ENCODE assay signal across 7 cellular contexts in the genomic region with DNA sequence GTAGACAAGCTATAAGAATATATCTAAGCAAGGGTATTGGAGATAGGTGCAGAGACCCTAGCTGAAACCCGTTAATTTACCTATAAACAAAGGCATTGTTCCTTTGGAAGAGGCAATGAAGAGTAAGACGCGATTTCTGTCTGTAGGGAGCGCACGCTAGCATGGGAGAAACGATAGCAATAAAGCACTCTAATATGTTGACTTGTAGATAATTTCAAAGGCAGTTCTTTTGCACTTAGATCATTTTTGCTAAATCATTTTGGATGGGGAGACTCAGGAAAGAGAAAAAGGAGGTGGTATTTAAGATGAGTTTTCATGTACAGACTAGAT. TPM values are rescaled to one million over a fixed set of nuclear protein-coding genes. Genes with fewer than 3 reads are reported as not detected.
DNase-seq lines count a peak whose midpoint lies in the region; ATAC-seq, FAIRE-seq and TF ChIP-seq lines count a peak whose summit lies in the region.

No MANE protein-coding gene starts in this region.

- H3K36me3 Mint-ChIP-seq in mesothelial cell of epicardium: peaks cover under 1% of the 10 kb centered on the region

- TF ChIP-seq POLR2A in gastroesophageal sphincter (IDR thresholded peaks at IDR 0.05): no peak

- ATAC-seq in RWPE2 (ENCODE audit: low read depth) (0 out of 3 replicates have a peak, but pooled peaks have one; percentile 19), gastroesophageal sphincter (no peak), GM19395 (IDR thresholded peaks at IDR 0.05; ENCODE audit: unreplicated experiment) (no peak)

- no peak for TF ChIP-seq EP300 in gastroesophageal sphincter (IDR thresholded peaks at IDR 0.05)

- no peaks in the 10 kb centered on the region for H3K9me3 ChIP-seq in RWPE2 (ENCODE audit: severe bottlenecking)
- no peaks in the 10 kb centered on the region for H3K9me3 ChIP-seq in gastroesophageal sphincter

- H3K9me3 Mint-ChIP-seq in mesothelial cell of epicardium: no peaks in the 10 kb centered on the region

- no peak overlapping the region for H3K4me3 Mint-ChIP-seq in mesothelial cell of epicardium

- H3K36me3 ChIP-seq in RWPE2 (ENCODE audit: low read depth) (peaks cover 10% of the 10 kb centered on the region), gastroesophageal sphincter (peaks cover 0 to 11% of the 10 kb centered on the region in 2 donors)

- H3K4me3 ChIP-seq in RWPE2 (ENCODE audit: severe bottlenecking) (peak overlapping the region; percentile 60), gastroesophageal sphincter (peak overlapping the region; percentile 57 to 58)

- FAIRE-seq in GM19239 (lab: Jason Lieb, UNC): peak; percentile 66

- 0 to 1% methylated on average over 6 of the region's 6 CpGs for WGBS in gastroesophageal sphincter (ENCODE audit: low coverage in 1 of 2), 2 donors

- H3K27ac Mint-ChIP-seq in mesothelial cell of epicardium: no peak overlapping the region

- H3K27me3 Mint-ChIP-seq in mesothelial cell of epicardium (ENCODE audit: low read depth): no peaks in the 10 kb centered on the region

- TF ChIP-seq CTCF in RWPE2 (IDR thresholded peaks at IDR 0.05; ENCODE audit: poor library complexity, severe bottlenecking): peak; percentile 35
- TF ChIP-seq CTCF in gastroesophageal sphincter (IDR thresholded peaks at IDR 0.05): no peak
- TF ChIP-seq CTCF in mesothelial cell of epicardium (IDR thresholded peaks at IDR 0.05; ENCODE audit: unreplicated experiment): no peak

- no peaks in the 10 kb centered on the region for H3K4me1 Mint-ChIP-seq in mesothelial cell of epicardium

- peaks cover 15% of the 10 kb centered on the region for H3K4me1 ChIP-seq in RWPE2 (ENCODE audit: insufficient read depth, poor library complexity, severe bottlenecking)
- peaks cover 0 to 21% (median 4%) of the 10 kb centered on the region in 3 donors for H3K4me1 ChIP-seq in gastroesophageal sphincter

- H3K27ac ChIP-seq in RWPE2 (ENCODE audit: poor library complexity, severe bottlenecking) (no peak overlapping the region), gastroesophageal sphincter (peak overlapping the region in 3 of 4 donors; percentile 77 to 85 (median 78))

- DNase-seq in GM19239 (ENCODE audit: insufficient read length, low spot score) (no peak), RWPE2 (ENCODE audit: low spot score) (no peak), mesothelial cell of epicardium (ENCODE audit: low spot score in 2 of 2, unreplicated experiment in 2 of 2) (no peak), globus pallidus (ENCODE audit: low spot score) (no peak)
- peak; percentile 31 for DNase-seq in stimulated activated CD8-positive, alpha-beta memory T cell treated with anti-CD3 and anti-CD28 coated beads, Interleukin-4, amount 100 ng/mL, for 48 hours

- no peaks in the 10 kb centered on the region for H3K27me3 ChIP-seq in RWPE2 (ENCODE audit: insufficient read depth, poor library complexity, severe bottlenecking)
- H3K27me3 ChIP-seq in gastroesophageal sphincter: no peaks in the 10 kb centered on the region

RNA-seq across cellular contexts. Expression of a gene that starts 0.6 kb away (rescaled TPM):
- total RNA-seq in gastroesophageal sphincter: 1 to 10 TPM; 3.0 to 7.0 (median 5.5) TPM
- total RNA-seq in mesothelial cell of epicardium: 13.8 to 16.8 TPM (median 15.5 TPM) in 3 replicates

RNA-seq across cellular contexts. Expression of a gene that starts 13.0 kb away (rescaled TPM):
- 10 to 100 TPM; 39.3 to 87.9 (median 44.3) TPM for total RNA-seq in gastroesophageal sphincter
- total RNA-seq in mesothelial cell of epicardium: 87.7 to 96.2 TPM (median 93.9 TPM) in 3 replicates

RNA-seq across cellular contexts. Expression of a gene that starts 57.6 kb away (rescaled TPM):
- 1 to 10 TPM in 2 of 4 donors, under 1 TPM in 1, not detected in 1; 0.54 to 1.6 (median 1.4) TPM for total RNA-seq in gastroesophageal sphincter
- total RNA-seq in mesothelial cell of epicardium: 6.9 to 7.3 TPM (median 7.0 TPM) in 3 replicates
